In genomic region chr19:4768934-4769777, GRCh38 we compare ENCODE assay signal across 8 cellular contexts. TPM values are rescaled to one million over a fixed set of nuclear protein-coding genes. Genes with fewer than 3 reads are reported as not detected.
DNase-seq lines count a peak whose midpoint lies in the region; ATAC-seq, FAIRE-seq and TF ChIP-seq lines count a peak whose summit lies in the region.

No MANE protein-coding gene starts in this region.

- H3K4me1 ChIP-seq in gastroesophageal sphincter: no peaks in the 10 kb centered on the region

- H3K4me3 ChIP-seq in gastroesophageal sphincter: no peak overlapping the region

- TF ChIP-seq CTCF in gastroesophageal sphincter (IDR thresholded peaks at IDR 0.05): no peak

- H3K27me3 ChIP-seq in gastroesophageal sphincter: peaks cover 17% of the 10 kb centered on the region

- TF ChIP-seq EP300 in gastroesophageal sphincter (IDR thresholded peaks at IDR 0.05): no peak

- no peak for TF ChIP-seq POLR2A in gastroesophageal sphincter (IDR thresholded peaks at IDR 0.05)

- no peak overlapping the region for H3K27ac ChIP-seq in gastroesophageal sphincter

- peak; percentile 81 for ATAC-seq in gastroesophageal sphincter

- no peak for FAIRE-seq in RCC 7860 (lab: Jason Lieb, UNC)

- in situ Hi-C loops in Caki2 (cut with HindIII; ENCODE audit: low pct_unique_long_range_greater_than_20kb, low sequenced_read_pairs): no loop called here

- no peaks in the 10 kb centered on the region for H3K36me3 ChIP-seq in gastroesophageal sphincter

- DNase-seq in Caki2 (ENCODE audit: low read depth) (peak; percentile 84), Kasumi-1 (lab: John Stamatoyannopoulos, UW) (peak; percentile 88), RCC 7860 (ENCODE audit: low spot score) (peak; percentile 39), non-pigmented ciliary epithelial cell (ENCODE audit: low read depth) (peak; percentile 42), stromal cell of bone marrow (ENCODE audit: low read depth) (peak; percentile 73), cortex of kidney (lab: John Stamatoyannopoulos, UW) (no peak)
- peak; percentile 89 for DNase-seq in activated effector memory CD4-positive, alpha-beta T cell treated with anti-CD3 and anti-CD28 coated beads, Interleukin-2, amount 50 U/mL, for 16 hours

- H3K9me3 ChIP-seq in gastroesophageal sphincter: no peaks in the 10 kb centered on the region

- 5 to 7% methylated on average over 18 to 26 of the region's 37 CpGs for WGBS in gastroesophageal sphincter (ENCODE audit: low coverage in 1 of 2), 2 donors

RNA-seq across cellular contexts. Expression of gene FEM1A, which starts 22.4 kb away (rescaled TPM):
- total RNA-seq in Caki2 (2014; rRNA removed; shearing (Covaris generic); ENCODE audit: low replicate concordance): 10.5 and 13.3 TPM in 2 replicates
- total RNA-seq in gastroesophageal sphincter: 10 to 100 TPM; 14.1 to 23.9 (median 15.3) TPM

RNA-seq across cellular contexts. Expression of gene DPP9, which starts 45.5 kb away (rescaled TPM):
- 36.6 and 64.2 TPM in 2 replicates for total RNA-seq in Caki2 (2014; rRNA removed; shearing (Covaris generic); ENCODE audit: low replicate concordance)
- 10 to 100 TPM; 35.0 to 82.1 (median 42.0) TPM for total RNA-seq in gastroesophageal sphincter
